21 cellular contexts compared by ENCODE assay signal in genomic region chrX:69307029-69307428, GRCh38.
"Had no signal": no experiment of that assay in that cellular context is flagged by ENCODE, and none has a peak within 500 bp of the region (broad histone marks: within the 10 kb centered on the region; RNA-seq: fewer than 3 reads in every experiment).

No MANE protein-coding gene starts in this region.

- H3K4me1 ChIP-seq: colonic mucosa, gastrocnemius medialis, prostate gland, right atrium auricular region, suprapubic skin, vagina had no signal

- H3K27me3 ChIP-seq: right atrium auricular region, suprapubic skin, vagina had no signal

- DNase-seq: colonic mucosa; effector memory CD4-positive, alpha-beta T cell; erythroblast; gastrocnemius medialis; head of caudate nucleus; natural killer cell; stimulated activated CD4-positive, alpha-beta T cell treated with anti-CD3 and anti-CD28 coated beads, Interleukin-15, amount 100 ng/mL, for 24 hours; stimulated activated CD4-positive, alpha-beta T cell treated with anti-CD3 and anti-CD28 coated beads, Interleukin-2, amount 100 ng/mL, for 48 hours; stimulated activated naive CD4-positive, alpha-beta T cell; stimulated activated naive CD8-positive, alpha-beta T cell treated with anti-CD3 and anti-CD28 coated beads, Interleukin-15, amount 100 ng/mL, for 72 hours; trophoblast cell had no signal

- H3K9me3 ChIP-seq: colonic mucosa, gastrocnemius medialis, prostate gland, right atrium auricular region, suprapubic skin, vagina had no signal

- H3K36me3 Mint-ChIP-seq: memory B cell, natural killer cell had no signal

- H3K4me3 ChIP-seq: colonic mucosa, gastrocnemius medialis, lung, prostate gland, right atrium auricular region, suprapubic skin, vagina had no signal

- H3K27ac Mint-ChIP-seq: dendritic cell treated with granulocyte-macrophage colony-stimulating factor and Interleukin-4, amounts not matched to agents 40 ng/mL and 50 ng/mL, for 4 days; memory B cell; natural killer cell; stimulated activated naive CD8-positive, alpha-beta T cell treated with anti-CD3 and anti-CD28 coated beads, Interleukin-15, amount 100 ng/mL, for 72 hours had no signal

- H3K9ac ChIP-seq: parathyroid adenoma had no signal

- H3K79me2 ChIP-seq: parathyroid adenoma had no signal

- H3K27ac ChIP-seq: colonic mucosa, gastrocnemius medialis, parathyroid adenoma, prostate gland, right atrium auricular region, suprapubic skin, vagina had no signal

- H2AFZ ChIP-seq: parathyroid adenoma had no signal

- H3K4me1 Mint-ChIP-seq: memory B cell; natural killer cell; stimulated activated naive CD8-positive, alpha-beta T cell treated with anti-CD3 and anti-CD28 coated beads, Interleukin-15, amount 100 ng/mL, for 72 hours had no signal

- H3K36me3 ChIP-seq: colonic mucosa, gastrocnemius medialis, prostate gland, right atrium auricular region, suprapubic skin, vagina had no signal

- FAIRE-seq: endometrium, keratinocyte had no signal

- H3K9me3 Mint-ChIP-seq: dendritic cell treated with granulocyte-macrophage colony-stimulating factor and Interleukin-4, amounts not matched to agents 40 ng/mL and 50 ng/mL, for 4 days; memory B cell; natural killer cell; stimulated activated naive CD8-positive, alpha-beta T cell treated with anti-CD3 and anti-CD28 coated beads, Interleukin-15, amount 100 ng/mL, for 72 hours had no signal

- H3K4me3 Mint-ChIP-seq: dendritic cell treated with granulocyte-macrophage colony-stimulating factor and Interleukin-4, amounts not matched to agents 40 ng/mL and 50 ng/mL, for 4 days; memory B cell; natural killer cell; stimulated activated naive CD8-positive, alpha-beta T cell treated with anti-CD3 and anti-CD28 coated beads, Interleukin-15, amount 100 ng/mL, for 72 hours had no signal
